1 cellular context compared by ENCODE assay signal in the genomic region with DNA sequence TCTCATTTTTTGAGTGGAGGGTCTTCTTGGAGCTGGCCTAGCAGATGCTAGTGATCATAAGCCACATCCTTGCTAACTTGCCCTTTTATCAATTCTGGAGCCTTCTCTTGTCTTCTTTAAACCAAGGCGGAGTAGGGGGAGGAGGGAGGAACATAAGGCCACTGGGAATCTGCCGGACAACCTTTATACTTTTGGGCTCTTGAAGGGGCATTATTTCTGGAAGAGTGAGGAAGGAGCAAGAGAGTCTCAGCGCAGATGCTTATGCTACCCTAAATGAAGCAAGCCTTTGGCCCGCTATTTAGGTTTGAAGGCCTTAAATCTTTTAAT.
TF ChIP-seq lines count a peak whose summit lies in the region.

No MANE protein-coding gene starts in this region.

TF ChIP-seq in HepG2, 621 proteins besides CTCF, POLR2A, EP300 and RAD21:
- TF ChIP-seq ZNF18 (CRISPR knock-in tag; IDR thresholded peaks at IDR 0.05; ENCODE audit: insufficient replicate concordance) = no peak
- TF ChIP-seq ZNF503 (CRISPR knock-in tag; IDR thresholded peaks at IDR 0.05) = no peak
TF ChIP-seq in HepG2: peak in this region for 0.
